Comparison of ENCODE assay signal across 2 cellular contexts in the genomic region with DNA sequence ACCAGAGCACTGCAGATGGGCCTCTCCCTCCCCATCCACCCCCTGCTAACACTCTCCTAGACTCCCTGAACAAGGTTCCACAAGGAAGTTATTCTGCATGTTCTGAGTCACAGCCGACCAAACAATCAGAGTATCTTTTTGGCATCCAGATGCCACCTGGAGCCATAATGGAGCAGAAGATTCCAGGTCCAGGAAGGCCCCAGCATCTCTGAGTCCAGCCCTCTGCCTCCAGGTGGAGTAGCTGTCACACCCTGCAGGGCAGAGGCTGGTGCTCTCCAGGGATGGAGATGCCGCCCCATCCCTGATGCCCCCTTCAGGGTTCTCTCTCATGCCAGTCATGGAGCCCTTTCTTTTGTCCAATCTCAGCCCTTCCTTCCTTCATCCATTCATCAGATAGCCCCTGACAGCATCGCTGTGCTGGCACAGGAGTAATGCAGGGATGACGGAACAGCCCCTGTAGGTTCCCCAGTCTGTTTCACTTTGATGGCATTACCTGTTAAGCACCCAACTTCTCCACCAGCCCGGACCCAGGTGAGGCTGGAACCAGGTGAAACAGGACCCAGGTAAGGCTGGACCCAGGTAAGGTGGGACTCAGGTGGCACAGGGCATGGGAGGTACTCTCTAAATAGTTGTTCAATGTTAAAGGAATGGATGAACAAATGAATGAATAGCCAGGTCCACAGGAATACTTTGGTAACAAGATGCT.
TF ChIP-seq lines count a peak whose summit lies in the region.

No MANE protein-coding gene starts in this region.

TF ChIP-seq in H1, 55 proteins besides CTCF, POLR2A, EP300 and RAD21:
- TF ChIP-seq, protein P1, sequence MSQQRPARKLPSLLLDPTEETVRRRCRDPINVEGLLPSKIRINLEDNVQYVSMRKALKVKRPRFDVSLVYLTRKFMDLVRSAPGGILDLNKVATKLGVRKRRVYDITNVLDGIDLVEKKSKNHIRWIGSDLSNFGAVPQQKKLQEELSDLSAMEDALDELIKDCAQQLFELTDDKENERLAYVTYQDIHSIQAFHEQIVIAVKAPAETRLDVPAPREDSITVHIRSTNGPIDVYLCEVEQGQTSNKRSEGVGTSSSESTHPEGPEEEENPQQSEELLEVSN (IDR thresholded peaks at IDR 0.05) = no peak
- TF ChIP-seq SUZ12 (IDR thresholded peaks at IDR 0.05; ENCODE audit: low read length) (no peak), POU5F1 (IDR thresholded peaks at IDR 0.05; ENCODE audit: low read depth, low read length) (no peak), SP1 (IDR thresholded peaks at IDR 0.05; ENCODE audit: low read depth, low read length) (no peak), SAP30 (IDR thresholded peaks at IDR 0.05; ENCODE audit: insufficient read depth, insufficient replicate concordance, low read length) (no peak), SIX5 (IDR thresholded peaks at IDR 0.05; ENCODE audit: low read depth, low read length) (no peak), TAF1 (IDR thresholded peaks at IDR 0.05; ENCODE audit: low read depth, low read length) (no peak), PHF8 (conservative IDR thresholded peaks at IDR 0.05; ENCODE audit: low read depth, low read length) (no peak), KDM5A (IDR thresholded peaks at IDR 0.05; ENCODE audit: low read length) (no peak), HDAC6 (IDR thresholded peaks at IDR 0.05; ENCODE audit: low read depth, low read length) (no peak), SIN3A (conservative IDR thresholded peaks at IDR 0.05 in 1 of 2, IDR thresholded peaks at IDR 0.05 in 1 of 2; ENCODE audit: low read depth in 1 of 2, low read length in 2 of 2) (no peak), CHD2 (IDR thresholded peaks at IDR 0.05; ENCODE audit: low read length) (no peak), CHD1 (IDR thresholded peaks at IDR 0.05; ENCODE audit: low read depth, low read length) (no peak), SIRT6 (IDR thresholded peaks at IDR 0.05; ENCODE audit: low read length) (no peak)
- TF ChIP-seq, protein P2, sequence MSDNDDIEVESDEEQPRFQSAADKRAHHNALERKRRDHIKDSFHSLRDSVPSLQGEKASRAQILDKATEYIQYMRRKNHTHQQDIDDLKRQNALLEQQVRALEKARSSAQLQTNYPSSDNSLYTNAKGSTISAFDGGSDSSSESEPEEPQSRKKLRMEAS (IDR thresholded peaks at IDR 0.05) = no peak
- TF ChIP-seq, protein P3, sequence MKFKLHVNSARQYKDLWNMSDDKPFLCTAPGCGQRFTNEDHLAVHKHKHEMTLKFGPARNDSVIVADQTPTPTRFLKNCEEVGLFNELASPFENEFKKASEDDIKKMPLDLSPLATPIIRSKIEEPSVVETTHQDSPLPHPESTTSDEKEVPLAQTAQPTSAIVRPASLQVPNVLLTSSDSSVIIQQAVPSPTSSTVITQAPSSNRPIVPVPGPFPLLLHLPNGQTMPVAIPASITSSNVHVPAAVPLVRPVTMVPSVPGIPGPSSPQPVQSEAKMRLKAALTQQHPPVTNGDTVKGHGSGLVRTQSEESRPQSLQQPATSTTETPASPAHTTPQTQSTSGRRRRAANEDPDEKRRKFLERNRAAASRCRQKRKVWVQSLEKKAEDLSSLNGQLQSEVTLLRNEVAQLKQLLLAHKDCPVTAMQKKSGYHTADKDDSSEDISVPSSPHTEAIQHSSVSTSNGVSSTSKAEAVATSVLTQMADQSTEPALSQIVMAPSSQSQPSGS (IDR thresholded peaks at IDR 0.05; ENCODE audit: low read length) = no peak
- TF ChIP-seq, protein P4, sequence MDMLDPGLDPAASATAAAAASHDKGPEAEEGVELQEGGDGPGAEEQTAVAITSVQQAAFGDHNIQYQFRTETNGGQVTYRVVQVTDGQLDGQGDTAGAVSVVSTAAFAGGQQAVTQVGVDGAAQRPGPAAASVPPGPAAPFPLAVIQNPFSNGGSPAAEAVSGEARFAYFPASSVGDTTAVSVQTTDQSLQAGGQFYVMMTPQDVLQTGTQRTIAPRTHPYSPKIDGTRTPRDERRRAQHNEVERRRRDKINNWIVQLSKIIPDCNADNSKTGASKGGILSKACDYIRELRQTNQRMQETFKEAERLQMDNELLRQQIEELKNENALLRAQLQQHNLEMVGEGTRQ (IDR thresholded peaks at IDR 0.05; ENCODE audit: low read length) = no peak

TF ChIP-seq in HepG2, 621 proteins besides CTCF, POLR2A, EP300 and RAD21:
- TF ChIP-seq SNAPC2 (CRISPR knock-in tag; IDR thresholded peaks at IDR 0.05) = no peak
- TF ChIP-seq STAG1 (CRISPR knock-in tag; IDR thresholded peaks at IDR 0.05) = peak; percentile 57
